Comparison of ENCODE assay signal across 22 cellular contexts in genomic region chr17:45792995-45793755, GRCh38. TPM values are rescaled to one million over a fixed set of nuclear protein-coding genes. Genes with fewer than 3 reads are reported as not detected.
A peak's percentile ranks its signal among the peaks of the same experiment; 100 is the strongest.
DNase-seq lines count a peak whose midpoint lies in the region; TF ChIP-seq lines count a peak whose summit lies in the region.
"Had no signal": no experiment of that assay in that cellular context is flagged by ENCODE, and none has a peak within 500 bp of the region (broad histone marks: within the 10 kb centered on the region; RNA-seq: fewer than 3 reads in every experiment).

No MANE protein-coding gene starts in this region.

- H3K4me3 ChIP-seq in HEK293 (ENCODE audit: low read depth, low read length) (no peak overlapping the region), fibroblast of mammary gland (ENCODE audit: control insufficient read depth, low read depth, low read length) (no peak overlapping the region), osteoblast (ENCODE audit: insufficient read depth, low read length) (no peak overlapping the region), testis (no peak overlapping the region)
- H3K4me3 ChIP-seq: BLaER1 treated with 17β-estradiol and CSF1 and Interleukin-3, amounts not matched to agents 10 nM and 100 nM had no signal

- no peak overlapping the region for H3K4me2 ChIP-seq in osteoblast (ENCODE audit: insufficient read depth, low read length)
- H3K4me2 ChIP-seq: BLaER1 treated with 17β-estradiol and CSF1 and Interleukin-3, amounts not matched to agents 10 nM and 100 nM; KMS-11; SK-N-SH had no signal

- DNase-seq in RPMI7951 (ENCODE audit: low read depth) (peak; percentile 8), fibroblast of mammary gland (ENCODE audit: low read depth) (peak; percentile 2), osteoblast (ENCODE audit: insufficient read length, low spot score, missing footprints) (peak; percentile 42), dedifferentiated amniotic fluid mesenchymal stem cell (ENCODE audit: extremely low spot score) (no peak), testis (no peak)
- DNase-seq in activated naive CD4-positive, alpha-beta T cell treated with anti-CD3 and anti-CD28 coated beads, Interleukin-2, amount 50 U/mL, for 16 hours = no peak
- DNase-seq: CD8-positive, alpha-beta T cell; DMS79; GOT3; MV-4-11; NCI-H1417; NCI-H187 treated with DMSO at 0.1 percent for 48 hours; NCI-H2171; NCI-H446; NCI-H526 treated with DMSO at 0.1 percent for 48 hours; SHP77; SK-N-SH had no signal

- H3K9me3 ChIP-seq in HEK293 (ENCODE audit: control insufficient read depth, insufficient read depth, low read depth, low read length) (no peaks in the 10 kb centered on the region), osteoblast (ENCODE audit: low read depth, low read length) (no peaks in the 10 kb centered on the region), testis (no peaks in the 10 kb centered on the region)
- H3K9me3 ChIP-seq: BLaER1 treated with 17β-estradiol and CSF1 and Interleukin-3, amounts not matched to agents 10 nM and 100 nM; SK-N-SH had no signal

- no peaks in the 10 kb centered on the region for H3K79me2 ChIP-seq in osteoblast (ENCODE audit: insufficient read depth, low read length)

- H2AFZ ChIP-seq in osteoblast (ENCODE audit: low read length) = no peak overlapping the region

- intact Hi-C loops in testis (cut with DNase I; ENCODE audit: low total_unique reads) = no loop called here

- H3K27ac ChIP-seq in HEK293 (ENCODE audit: extremely low read depth, low read depth, low read length) = no peak overlapping the region
- H3K27ac ChIP-seq in osteoblast (ENCODE audit: low read depth, low read length) = no peak overlapping the region
- H3K27ac ChIP-seq in testis = no peak overlapping the region
- H3K27ac ChIP-seq: BLaER1 treated with 17β-estradiol and CSF1 and Interleukin-3, amounts not matched to agents 10 nM and 100 nM; KMS-11 had no signal

- H4K20me1 ChIP-seq in osteoblast (ENCODE audit: insufficient read depth, low read length) = no peaks in the 10 kb centered on the region

- TF ChIP-seq CTCF in HEK293 (tag by site-specific recombination; IDR thresholded peaks at IDR 0.05) (no peak), fibroblast of mammary gland (conservative IDR thresholded peaks at IDR 0.05; ENCODE audit: control insufficient read depth, insufficient read depth, low read depth, low read length) (no peak), osteoblast (IDR thresholded peaks at IDR 0.05; ENCODE audit: extremely low read depth, low read depth, low read length) (no peak), testis (IDR thresholded peaks at IDR 0.05) (no peak)

- no peak for TF ChIP-seq POLR2A in testis (IDR thresholded peaks at IDR 0.05)

- H3K27me3 ChIP-seq in osteoblast (ENCODE audit: insufficient read depth, low read length) (peaks cover 26% of the 10 kb centered on the region), testis (no peaks in the 10 kb centered on the region)

- WGBS in testis, 2 donors = 66 to 74% methylated on average over 15 to 20 of the region's 22 CpGs

- POLR2A ChIA-PET in HEK293 (lab: Yijun Ruan, JAX) = no interaction called here

- H3K4me1 ChIP-seq in HEK293 (ENCODE audit: control insufficient read depth, insufficient read depth, low read length) (peaks cover 3% of the 10 kb centered on the region; the same call in 1 of the 2 replicates), osteoblast (ENCODE audit: insufficient read depth, low read length) (no peaks in the 10 kb centered on the region), testis (no peaks in the 10 kb centered on the region)

- H3K36me3 ChIP-seq in HEK293 (ENCODE audit: control insufficient read depth in 2 of 2, insufficient read depth in 1 of 2, low read length in 2 of 2) = no peaks in the 10 kb centered on the region
- H3K36me3 ChIP-seq in osteoblast (ENCODE audit: insufficient read depth, low read length) = no peaks in the 10 kb centered on the region
- no peaks in the 10 kb centered on the region for H3K36me3 ChIP-seq in testis (ENCODE audit: low read depth, missing control alignments)
- H3K36me3 ChIP-seq: BLaER1 treated with 17β-estradiol and CSF1 and Interleukin-3, amounts not matched to agents 10 nM and 100 nM had no signal

- CTCF ChIA-PET in HEK293 (lab: Yijun Ruan, JAX) = interaction anchor here (0.6 to 3.9 kb wide), 3 partner anchors 10 to 479 kb away, joined by 3 to 31 read pairs (median 5); partner anchors contain the start of gene CRHR1

TF ChIP-seq in HEK293, 187 proteins besides CTCF, POLR2A, EP300 and RAD21:
- TF ChIP-seq EGR2 (tag by site-specific recombination; IDR thresholded peaks at IDR 0.05; ENCODE audit: low read depth) (peak; percentile 49), ZNF10 (tag by site-specific recombination; IDR thresholded peaks at IDR 0.05) (no peak), ZNF600 (tag by site-specific recombination; IDR thresholded peaks at IDR 0.05) (0 out of 2 replicates have a peak, but pooled peaks have one; percentile 28), ZFHX2 (tag by site-specific recombination; conservative IDR thresholded peaks at IDR 0.05) (peak; percentile 54)

RNA-seq across cellular contexts. Expression of gene CRHR1, which starts 9.1 kb away (rescaled TPM):
- total RNA-seq in RPMI7951 (2014; rRNA removed; shearing (Covaris generic)) = not detected in 2 replicates
- not detected in 2 replicates for total RNA-seq in osteoblast
- total RNA-seq in testis = 1 to 10 TPM in 1 of 2 donors, under 1 TPM in 1; 0.55 to 1.9 TPM
- polyA plus RNA-seq in testis (ENCODE audit: insufficient read depth, low read depth, low replicate concordance) = 0.55 TPM
- total RNA-seq: A673; CD8-positive, alpha-beta T cell; OCI-LY7 had no signal

RNA-seq across cellular contexts. Expression of gene SPPL2C, which starts 51.5 kb away (rescaled TPM):
- total RNA-seq in RPMI7951 (2014; rRNA removed; shearing (Covaris generic)) = not detected in 2 replicates
- total RNA-seq in osteoblast = not detected in 2 replicates
- 10 to 100 TPM; 21.7 to 64.7 TPM for total RNA-seq in testis
- 58.9 TPM for polyA plus RNA-seq in testis (ENCODE audit: insufficient read depth, low read depth, low replicate concordance)
- total RNA-seq: A673; CD8-positive, alpha-beta T cell; OCI-LY7 had no signal
- polyA plus RNA-seq: SK-N-SH had no signal

Comparison
In these comparisons a context has a peak if more than half of its experiments do, and no peak if none do; other contexts are left out.
1. DNase-seq: peak in RPMI7951 (single experiment), fibroblast of mammary gland (single experiment) and osteoblast (single experiment); none in activated naive CD4-positive, alpha-beta T cell treated with anti-CD3 and anti-CD28 coated beads, Interleukin-2, amount 50 U/mL, for 16 hours (single experiment), dedifferentiated amniotic fluid mesenchymal stem cell (single experiment) and testis (single experiment).
2. RNA of gene SPPL2C, which starts 51.5 kb away (total RNA-seq): 21.7 to 64.7 TPM in testis; not detected in RPMI7951 and not detected in osteoblast; every median in the first group is over 10 times any median in the second.